In the genomic region with DNA sequence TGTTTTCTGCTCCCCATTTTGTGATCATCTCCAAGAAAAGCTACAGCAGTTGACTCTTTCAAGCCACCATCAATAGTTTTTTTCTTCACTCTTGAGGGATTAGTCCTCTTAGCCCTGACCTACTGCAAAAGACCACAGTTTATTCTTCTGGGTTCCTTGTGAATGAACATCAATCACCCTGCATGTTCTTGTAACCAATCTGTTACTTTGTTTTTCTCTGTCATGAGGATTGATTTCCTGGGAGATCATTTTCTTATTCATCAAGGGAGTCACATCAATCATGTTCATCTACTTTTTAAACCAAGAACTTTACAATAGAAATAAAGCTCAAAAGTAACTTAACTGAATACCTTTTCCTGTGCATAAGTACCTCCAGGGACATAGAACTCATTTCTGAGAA, we compare ENCODE assay signal across 35 cellular contexts. TPM values are rescaled to one million over a fixed set of nuclear protein-coding genes. Genes with fewer than 3 reads are reported as not detected.
"Had no signal": no experiment of that assay in that cellular context is flagged by ENCODE, and none has a peak within 500 bp of the region (broad histone marks: within the 10 kb centered on the region; RNA-seq: fewer than 3 reads in every experiment).

No MANE protein-coding gene starts in this region.

- DNase-seq: activated B cell treated with CpG ODN at 0.5 μM for 24 hours; activated CD4-positive, alpha-beta memory T cell treated with anti-CD3 and anti-CD28 coated beads for 36 hours; activated CD4-positive, alpha-beta T cell treated with anti-CD3 and anti-CD28 coated beads for 4 hours; activated CD4-positive, alpha-beta T cell treated with anti-CD3 and anti-CD28 coated beads, Interleukin-2, amount 10 ng/mL, durations not matched to agents 7 days and 5 days; activated CD4-positive, CD25-positive, alpha-beta regulatory T cell treated with anti-CD3 and anti-CD28 coated beads, Interleukin-2, amount 50 U/mL, for 72 hours; activated CD8-positive, alpha-beta memory T cell treated with anti-CD3 and anti-CD28 coated beads, Interleukin-2, amount 50 U/mL, for 4 hours; activated CD8-positive, alpha-beta T cell treated with anti-CD3 and anti-CD28 coated beads for 36 hours; activated effector memory CD4-positive, alpha-beta T cell treated with anti-CD3 and anti-CD28 coated beads, Interleukin-2, amount 50 U/mL, for 16 hours; activated gamma-delta T cell treated with Interleukin-2 at 50 U/mL for 16 hours; activated naive CD4-positive, alpha-beta T cell; activated naive CD4-positive, alpha-beta T cell treated with anti-CD3 and anti-CD28 coated beads for 36 hours; activated naive CD4-positive, alpha-beta T cell treated with anti-CD3 and anti-CD28 coated beads, Interleukin-2, amount 50 U/mL, for 16 hours; activated naive CD8-positive, alpha-beta T cell treated with anti-CD3 and anti-CD28 coated beads for 36 hours; activated T-cell treated with anti-CD3 and anti-CD28 coated beads for 4 hours; activated T-cell treated with anti-CD3 and anti-CD28 coated beads, Interleukin-2, amount 50 U/mL, for 1 hour; activated T-cell treated with anti-CD3 and anti-CD28 coated beads, Interleukin-2, amount 50 U/mL, for 4 hours; activated T-cell treated with anti-CD3 and anti-CD28 coated beads, Interleukin-2, amount 50 U/mL, for 72 hours; adrenal gland; amniotic stem cell; body of pancreas; brain microvascular endothelial cell; central memory CD4-positive, alpha-beta T cell; SW 1271; T-helper 1 cell; T-helper 2 cell; T-helper 9 cell had no signal

- H3K9me3 ChIP-seq: adrenal gland, ascending aorta, body of pancreas, breast epithelium had no signal

- H3K36me3 ChIP-seq: adrenal gland, ascending aorta, brain microvascular endothelial cell, breast epithelium had no signal

- H3K27ac ChIP-seq: adrenal gland, ascending aorta, body of pancreas, brain microvascular endothelial cell, breast epithelium, VCaP had no signal

- H3K27me3 Mint-ChIP-seq: activated CD4-positive, alpha-beta memory T cell treated with anti-CD3 and anti-CD28 coated beads for 36 hours; activated CD4-positive, alpha-beta T cell treated with anti-CD3 and anti-CD28 coated beads, Interleukin-2, amount 10 ng/mL, durations not matched to agents 7 days and 5 days had no signal

- H3K4me3 ChIP-seq: adrenal gland, ascending aorta, body of pancreas, breast epithelium had no signal

- H3K4me1 Mint-ChIP-seq: activated B cell treated with CpG ODN at 0.5 μM for 24 hours; activated CD4-positive, alpha-beta T cell treated with anti-CD3 and anti-CD28 coated beads, Interleukin-2, amount 10 ng/mL, durations not matched to agents 7 days and 5 days; activated naive CD8-positive, alpha-beta T cell treated with anti-CD3 and anti-CD28 coated beads for 36 hours had no signal

- H3K4me1 ChIP-seq: adrenal gland, ascending aorta, body of pancreas, breast epithelium had no signal

- H3K9me3 Mint-ChIP-seq: activated B cell treated with CpG ODN at 0.5 μM for 24 hours; activated CD4-positive, alpha-beta memory T cell treated with anti-CD3 and anti-CD28 coated beads for 36 hours; activated CD4-positive, alpha-beta T cell treated with anti-CD3 and anti-CD28 coated beads, Interleukin-2, amount 10 ng/mL, durations not matched to agents 7 days and 5 days; activated CD8-positive, alpha-beta T cell treated with anti-CD3 and anti-CD28 coated beads for 36 hours; activated naive CD4-positive, alpha-beta T cell treated with anti-CD3 and anti-CD28 coated beads for 36 hours; activated naive CD4-positive, alpha-beta T cell treated with anti-CD3 and anti-CD28 coated beads, Interleukin-2, amount 50 U/mL, for 72 hours; activated naive CD8-positive, alpha-beta T cell treated with anti-CD3 and anti-CD28 coated beads for 36 hours; activated T-cell treated with anti-CD3 and anti-CD28 coated beads, Interleukin-2, amount 50 U/mL, for 4 hours; activated T-cell treated with anti-CD3 and anti-CD28 coated beads, Interleukin-2, amount 50 U/mL, for 72 hours; activated T-helper 1 cell treated with anti-CD3 and anti-CD28 coated beads, Interleukin-12 subunit alpha, Interleukin-12 subunit beta, Interleukin-2, Interleukin-4 antibody, amounts not matched to agents 30 ng/mL and 10 ng/mL and 1 ng/mL, durations not matched to agents 14 hours and 24 hours and 36 hours; activated T-helper 17 cell treated with anti-CD3 and anti-CD28 coated beads, Interleukin-2, amount 50 U/mL, for 72 hours; T-helper 1 cell treated with Interleukin-12 subunit alpha and Interleukin-12 subunit beta and Interleukin-4 antibody, amounts not matched to agents 30 μg/mL and 1 μg/mL, for 36 hours; T-helper 2 cell treated with Interferon-gamma antibody and Interleukin-4, amounts not matched to agents 5 μg/mL and 100 μg/mL, for 36 hours had no signal

- H3K27me3 ChIP-seq: adrenal gland, ascending aorta, body of pancreas, breast epithelium had no signal

- H3K27ac Mint-ChIP-seq: activated B cell treated with CpG ODN at 0.5 μM for 24 hours; activated CD4-positive, alpha-beta memory T cell treated with anti-CD3 and anti-CD28 coated beads for 36 hours; activated CD4-positive, alpha-beta T cell treated with anti-CD3 and anti-CD28 coated beads, Interleukin-2, amount 10 ng/mL, durations not matched to agents 7 days and 5 days; activated CD8-positive, alpha-beta T cell treated with anti-CD3 and anti-CD28 coated beads for 36 hours; activated naive CD4-positive, alpha-beta T cell treated with anti-CD3 and anti-CD28 coated beads for 36 hours; activated naive CD4-positive, alpha-beta T cell treated with anti-CD3 and anti-CD28 coated beads, Interleukin-2, amount 50 U/mL, for 72 hours; activated naive CD8-positive, alpha-beta T cell treated with anti-CD3 and anti-CD28 coated beads for 36 hours; activated T-helper 1 cell treated with anti-CD3 and anti-CD28 coated beads, Interleukin-12 subunit alpha, Interleukin-12 subunit beta, Interleukin-2, Interleukin-4 antibody, amounts not matched to agents 30 ng/mL and 10 ng/mL and 1 ng/mL, durations not matched to agents 14 hours and 24 hours and 36 hours; T-helper 1 cell treated with Interleukin-12 subunit alpha and Interleukin-12 subunit beta and Interleukin-4 antibody, amounts not matched to agents 30 μg/mL and 1 μg/mL, for 36 hours; T-helper 2 cell treated with Interferon-gamma antibody and Interleukin-4, amounts not matched to agents 5 μg/mL and 100 μg/mL, for 36 hours had no signal

- FAIRE-seq: TTC549 had no signal

- H3K4me3 Mint-ChIP-seq: activated B cell treated with CpG ODN at 0.5 μM for 24 hours; activated CD4-positive, alpha-beta memory T cell treated with anti-CD3 and anti-CD28 coated beads for 36 hours; activated CD4-positive, alpha-beta T cell treated with anti-CD3 and anti-CD28 coated beads, Interleukin-2, amount 10 ng/mL, durations not matched to agents 7 days and 5 days; activated CD8-positive, alpha-beta T cell treated with anti-CD3 and anti-CD28 coated beads for 36 hours; activated naive CD4-positive, alpha-beta T cell treated with anti-CD3 and anti-CD28 coated beads for 36 hours; activated naive CD8-positive, alpha-beta T cell treated with anti-CD3 and anti-CD28 coated beads for 36 hours; activated T-cell treated with anti-CD3 and anti-CD28 coated beads, Interleukin-2, amount 50 U/mL, for 4 hours; activated T-cell treated with anti-CD3 and anti-CD28 coated beads, Interleukin-2, amount 50 U/mL, for 72 hours; activated T-helper 1 cell treated with anti-CD3 and anti-CD28 coated beads, Interleukin-12 subunit alpha, Interleukin-12 subunit beta, Interleukin-2, Interleukin-4 antibody, amounts not matched to agents 30 ng/mL and 10 ng/mL and 1 ng/mL, durations not matched to agents 14 hours and 24 hours and 36 hours; activated T-helper 17 cell treated with anti-CD3 and anti-CD28 coated beads, Interleukin-2, amount 50 U/mL, for 72 hours; T-helper 1 cell treated with Interleukin-12 subunit alpha and Interleukin-12 subunit beta and Interleukin-4 antibody, amounts not matched to agents 30 μg/mL and 1 μg/mL, for 36 hours; T-helper 2 cell treated with Interferon-gamma antibody and Interleukin-4, amounts not matched to agents 5 μg/mL and 100 μg/mL, for 36 hours had no signal

- ATAC-seq: activated CD8-positive, alpha-beta T cell treated with anti-CD3 and anti-CD28 coated beads for 36 hours; activated T-cell treated with anti-CD3 and anti-CD28 coated beads, Interleukin-2, amount 50 U/mL, for 4 hours; activated T-cell treated with anti-CD3 and anti-CD28 coated beads, Interleukin-2, amount 50 U/mL, for 72 hours; activated T-helper 17 cell treated with anti-CD3 and anti-CD28 coated beads, Interleukin-2, amount 50 U/mL, for 72 hours; body of pancreas had no signal

RNA-seq across cellular contexts. Expression of gene ILDR2, which starts 21.9 kb away (rescaled TPM):
- total RNA-seq: ascending aorta had no signal

RNA-seq across cellular contexts. Expression of gene MAEL, which starts 35.6 kb away (rescaled TPM):
- total RNA-seq: activated B cell treated with CpG ODN at 0.5 μM for 24 hours; activated naive CD4-positive, alpha-beta T cell treated with anti-CD3 and anti-CD28 coated beads, Interleukin-2, amount 50 U/mL, for 72 hours; activated T-helper 1 cell treated with anti-CD3 and anti-CD28 coated beads, Interleukin-12 subunit alpha, Interleukin-12 subunit beta, Interleukin-2, Interleukin-4 antibody, amounts not matched to agents 30 ng/mL and 10 ng/mL and 1 ng/mL, durations not matched to agents 14 hours and 24 hours and 36 hours; activated T-helper 17 cell treated with anti-CD3 and anti-CD28 coated beads, Interleukin-2, amount 50 U/mL, for 72 hours; adrenal gland; ascending aorta; body of pancreas had no signal
